13 cellular contexts compared by ENCODE assay signal in the genomic region with DNA sequence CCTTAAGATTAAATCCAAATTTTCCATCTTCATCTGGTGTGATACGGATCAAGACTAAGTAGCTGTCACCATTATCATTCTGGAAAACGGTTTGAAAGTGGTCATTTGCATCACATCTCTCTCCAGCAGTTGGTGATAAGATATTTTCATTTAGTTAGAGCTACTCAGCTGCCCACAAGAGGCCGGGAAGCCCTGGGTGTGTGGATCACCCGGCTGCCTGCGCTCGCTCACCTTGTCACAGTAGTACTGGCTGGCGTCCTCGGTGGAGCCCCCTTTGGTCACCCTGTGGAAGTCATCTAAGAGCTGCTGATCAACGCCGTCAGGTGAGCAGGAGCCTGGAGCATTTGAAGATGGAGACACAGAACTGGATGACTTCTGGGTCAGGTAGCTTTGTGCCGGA.
A peak's percentile ranks its signal among the peaks of the same experiment; 100 is the strongest.
DNase-seq lines count a peak whose midpoint lies in the region; TF ChIP-seq lines count a peak whose summit lies in the region.
"Had no signal": no experiment of that assay in that cellular context is flagged by ENCODE, and none has a peak within 500 bp of the region (broad histone marks: within the 10 kb centered on the region; RNA-seq: fewer than 3 reads in every experiment).

No MANE protein-coding gene starts in this region.

- no peaks in the 10 kb centered on the region for H3K9me3 Mint-ChIP-seq in activated CD4-positive, alpha-beta memory T cell treated with anti-CD3 and anti-CD28 coated beads for 36 hours
- no peaks in the 10 kb centered on the region for H3K9me3 Mint-ChIP-seq in activated CD4-positive, alpha-beta memory T cell treated with anti-CD3 and anti-CD28 coated beads, Interleukin-2, amount 10 ng/mL, durations not matched to agents 7 days and 5 days
- no peaks in the 10 kb centered on the region for H3K9me3 Mint-ChIP-seq in chondrocyte (ENCODE audit: low read depth)

- peaks cover 23% of the 10 kb centered on the region for H3K4me1 ChIP-seq in HUES64 (ENCODE audit: insufficient read depth, low read length)
- no peaks in the 10 kb centered on the region for H3K4me1 ChIP-seq in esophagus muscularis mucosa

- H3K36me3 Mint-ChIP-seq in activated CD4-positive, alpha-beta memory T cell treated with anti-CD3 and anti-CD28 coated beads for 36 hours = no peaks in the 10 kb centered on the region
- H3K36me3 Mint-ChIP-seq in activated CD4-positive, alpha-beta memory T cell treated with anti-CD3 and anti-CD28 coated beads, Interleukin-2, amount 10 ng/mL, durations not matched to agents 7 days and 5 days (ENCODE audit: low read depth) = no peaks in the 10 kb centered on the region
- peaks cover 20% of the 10 kb centered on the region for H3K36me3 Mint-ChIP-seq in chondrocyte (ENCODE audit: low read depth)

- in situ Hi-C loops in astrocyte of the spinal cord (cut with HindIII; ENCODE audit: low sequenced_read_pairs) = no loop called here

- H3K9me3 ChIP-seq in HUES64 (ENCODE audit: insufficient read depth, low read depth, low read length) (no peaks in the 10 kb centered on the region), esophagus muscularis mucosa (no peaks in the 10 kb centered on the region)
- H3K9me3 ChIP-seq: heart left ventricle had no signal

- intact Hi-C loops in activated CD4-positive, alpha-beta memory T cell treated with anti-CD3 and anti-CD28 coated beads for 36 hours (cut with micrococcal nuclease) = loop anchor here (2.0 to 10.0 kb wide), 6 partner anchors 59 to 523 kb away; a partner anchor contains a TSS
- intact Hi-C loops in esophagus muscularis mucosa (cut with DNase I) = loop anchor here (10.0 kb wide), 1 partner anchor 165 kb away; no protein-coding TSS in a partner anchor

- no peak overlapping the region for H3K27ac Mint-ChIP-seq in activated CD4-positive, alpha-beta memory T cell treated with anti-CD3 and anti-CD28 coated beads for 36 hours
- no peak overlapping the region for H3K27ac Mint-ChIP-seq in activated CD4-positive, alpha-beta memory T cell treated with anti-CD3 and anti-CD28 coated beads, Interleukin-2, amount 10 ng/mL, durations not matched to agents 7 days and 5 days
- H3K27ac Mint-ChIP-seq in chondrocyte (ENCODE audit: unreplicated experiment) = no peak overlapping the region

- H3K4me1 Mint-ChIP-seq in activated CD4-positive, alpha-beta memory T cell treated with anti-CD3 and anti-CD28 coated beads for 36 hours (ENCODE audit: low read depth) = peaks cover 24% of the 10 kb centered on the region
- peaks cover 18% of the 10 kb centered on the region for H3K4me1 Mint-ChIP-seq in activated CD4-positive, alpha-beta memory T cell treated with anti-CD3 and anti-CD28 coated beads, Interleukin-2, amount 10 ng/mL, durations not matched to agents 7 days and 5 days
- no peaks in the 10 kb centered on the region for H3K4me1 Mint-ChIP-seq in chondrocyte (ENCODE audit: low read depth)

- H3K9ac ChIP-seq in HUES64 (ENCODE audit: low read depth, low read length) = no peak overlapping the region

- peak; percentile 51 for DNase-seq in activated CD4-positive, alpha-beta memory T cell treated with anti-CD3 and anti-CD28 coated beads for 36 hours
- no peak for DNase-seq in activated CD4-positive, alpha-beta memory T cell treated with anti-CD3 and anti-CD28 coated beads, Interleukin-2, amount 10 ng/mL, durations not matched to agents 7 days and 5 days
- DNase-seq in astrocyte of the spinal cord (ENCODE audit: low read depth, low spot score) (no peak), retinal pigment epithelial cell (ENCODE audit: low read depth) (no peak), chondrocyte (ENCODE audit: low spot score) (no peak), COR-L47 (lab: John Stamatoyannopoulos, UW) (no peak), esophagus muscularis mucosa (ENCODE audit: extremely low spot score) (no peak)
- DNase-seq: activated gamma-delta T cell treated with Interleukin-2 at 50 U/mL for 16 hours, heart left ventricle, midbrain, NCI-H146 had no signal

- H3K27ac ChIP-seq in HUES64 (ENCODE audit: low read depth, low read length) (peak overlapping the region; percentile 32; the same call in 1 of the 2 replicates), esophagus muscularis mucosa (replicated peaks in 1 of 4) (no peak overlapping the region)
- H3K27ac ChIP-seq: coronary artery, heart left ventricle had no signal

- no peak for TF ChIP-seq POLR2A in esophagus muscularis mucosa (IDR thresholded peaks at IDR 0.05; ENCODE audit: low read depth)

- TF ChIP-seq CTCF in astrocyte of the spinal cord (IDR thresholded peaks at IDR 0.05; ENCODE audit: low read depth, low read length) (peak; percentile 18), retinal pigment epithelial cell (conservative IDR thresholded peaks at IDR 0.05; ENCODE audit: low read depth, low read length) (peak; percentile 15), chondrocyte (IDR thresholded peaks at IDR 0.05) (no peak), esophagus muscularis mucosa (IDR thresholded peaks at IDR 0.05) (no peak)

- no peaks in the 10 kb centered on the region for H3K36me3 ChIP-seq in HUES64 (ENCODE audit: insufficient read depth, low read length)
- H3K36me3 ChIP-seq in esophagus muscularis mucosa = peaks cover 0 to 49% (median 0%) of the 10 kb centered on the region in 4 donors

- CTCF ChIA-PET in activated CD4-positive, alpha-beta memory T cell treated with anti-CD3 and anti-CD28 coated beads for 36 hours (lab: Charles Lee) = interaction anchor here (0.6 to 3.2 kb wide), 4 partner anchors 9 to 1985 kb away, joined by 3 to 19 read pairs (median 3); no protein-coding TSS in a partner anchor
- CTCF ChIA-PET in activated CD4-positive, alpha-beta memory T cell treated with anti-CD3 and anti-CD28 coated beads, Interleukin-2, amount 10 ng/mL, durations not matched to agents 7 days and 5 days (lab: Charles Lee) = interaction anchor here (1.0 to 2.1 kb wide), 6 partner anchors 9 to 60 kb away, joined by 3 to 6 read pairs (median 4); no protein-coding TSS in a partner anchor

- no peak for TF ChIP-seq EP300 in esophagus muscularis mucosa (IDR thresholded peaks at IDR 0.05)

- peaks cover 13% of the 10 kb centered on the region for H3K27me3 Mint-ChIP-seq in activated CD4-positive, alpha-beta memory T cell treated with anti-CD3 and anti-CD28 coated beads for 36 hours
- no peaks in the 10 kb centered on the region for H3K27me3 Mint-ChIP-seq in activated CD4-positive, alpha-beta memory T cell treated with anti-CD3 and anti-CD28 coated beads, Interleukin-2, amount 10 ng/mL, durations not matched to agents 7 days and 5 days
- H3K27me3 Mint-ChIP-seq in chondrocyte (ENCODE audit: low read depth) = no peaks in the 10 kb centered on the region

- H3K4me3 ChIP-seq in HUES64 (ENCODE audit: low read length) = peak overlapping the region; percentile 8; the same call in 1 of the 2 replicates
- H3K4me3 ChIP-seq in astrocyte of the spinal cord (ENCODE audit: low read depth, low read length) = no peak overlapping the region
- H3K4me3 ChIP-seq in retinal pigment epithelial cell (ENCODE audit: low read length) = no peak overlapping the region
- H3K4me3 ChIP-seq in esophagus muscularis mucosa = no peak overlapping the region
- H3K4me3 ChIP-seq: coronary artery, heart left ventricle had no signal

- H3K4me3 Mint-ChIP-seq in activated CD4-positive, alpha-beta memory T cell treated with anti-CD3 and anti-CD28 coated beads for 36 hours = no peak overlapping the region
- H3K4me3 Mint-ChIP-seq in activated CD4-positive, alpha-beta memory T cell treated with anti-CD3 and anti-CD28 coated beads, Interleukin-2, amount 10 ng/mL, durations not matched to agents 7 days and 5 days = no peak overlapping the region
- no peak overlapping the region for H3K4me3 Mint-ChIP-seq in chondrocyte (ENCODE audit: unreplicated experiment)

- POLR2A ChIA-PET in activated CD4-positive, alpha-beta memory T cell treated with anti-CD3 and anti-CD28 coated beads for 36 hours (lab: Charles Lee) = no interaction called here
- POLR2A ChIA-PET in activated CD4-positive, alpha-beta memory T cell treated with anti-CD3 and anti-CD28 coated beads, Interleukin-2, amount 10 ng/mL, durations not matched to agents 7 days and 5 days (lab: Charles Lee) = interaction anchor here (1.8 kb wide), 1 partner anchor 10 kb away, joined by 5 read pairs; no protein-coding TSS in a partner anchor

- 28% methylated on average over 10 of the region's 11 CpGs for WGBS in HUES64
- 77% methylated on average over 11 of the region's 11 CpGs for WGBS in esophagus muscularis mucosa

- H3K27me3 ChIP-seq in HUES64 (ENCODE audit: insufficient read depth, low read length) = no peaks in the 10 kb centered on the region
- no peaks in the 10 kb centered on the region for H3K27me3 ChIP-seq in esophagus muscularis mucosa
- H3K27me3 ChIP-seq: heart left ventricle had no signal

Comparison
In these comparisons a context has a peak if more than half of its experiments do, and no peak if none do; other contexts are left out.
1. CTCF ChIP-seq: peak in astrocyte of the spinal cord (single experiment) and retinal pigment epithelial cell (single experiment); none in chondrocyte (single experiment) and esophagus muscularis mucosa (0 of 3).